1 cellular context compared by ENCODE assay signal in the genomic region with DNA sequence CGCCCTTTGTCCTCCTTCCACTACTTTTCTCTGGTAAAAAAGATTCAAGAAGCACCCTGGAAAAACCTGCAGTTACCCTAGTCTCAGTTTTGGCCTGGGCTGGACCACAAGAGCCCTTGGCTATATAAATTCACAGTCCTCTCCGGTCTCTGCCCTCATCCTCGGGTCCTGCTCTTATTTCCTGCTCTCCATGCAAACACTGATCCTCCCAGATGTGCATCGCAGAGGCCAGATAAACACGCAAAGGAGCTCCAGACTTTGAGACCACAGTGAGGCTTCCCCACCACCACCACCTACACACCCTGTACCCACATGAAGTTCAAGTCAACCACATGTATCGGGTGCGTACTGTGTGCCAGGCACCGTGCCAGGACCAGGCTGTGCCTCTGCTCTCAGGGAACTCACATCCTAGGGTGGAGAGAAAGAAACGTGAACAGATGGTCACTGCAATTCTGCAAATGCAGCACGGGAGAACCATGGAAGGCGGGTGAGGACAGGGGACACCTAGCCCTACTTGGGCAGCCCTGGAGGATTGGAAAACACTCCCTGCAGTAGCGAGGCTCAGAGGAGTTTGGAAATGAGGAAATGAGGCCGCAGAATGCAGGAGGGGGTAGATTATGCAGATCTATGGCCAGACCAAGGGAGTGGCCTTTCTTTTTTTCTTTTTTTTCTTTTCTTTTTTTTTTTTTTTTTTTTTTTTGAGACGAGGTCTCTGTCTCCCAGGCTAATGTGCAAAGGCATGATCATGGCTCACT.
TF ChIP-seq lines count a peak whose summit lies in the region.

No MANE protein-coding gene starts in this region.

TF ChIP-seq in SK-N-SH, 30 proteins besides CTCF, POLR2A, EP300 and RAD21 (continued from another document):
- TF ChIP-seq, protein P1, sequence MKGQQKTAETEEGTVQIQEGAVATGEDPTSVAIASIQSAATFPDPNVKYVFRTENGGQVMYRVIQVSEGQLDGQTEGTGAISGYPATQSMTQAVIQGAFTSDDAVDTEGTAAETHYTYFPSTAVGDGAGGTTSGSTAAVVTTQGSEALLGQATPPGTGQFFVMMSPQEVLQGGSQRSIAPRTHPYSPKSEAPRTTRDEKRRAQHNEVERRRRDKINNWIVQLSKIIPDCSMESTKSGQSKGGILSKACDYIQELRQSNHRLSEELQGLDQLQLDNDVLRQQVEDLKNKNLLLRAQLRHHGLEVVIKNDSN (IDR thresholded peaks at IDR 0.05; ENCODE audit: borderline replicate concordance, low read depth): no peak
- TF ChIP-seq TAF1 (IDR thresholded peaks at IDR 0.05; ENCODE audit: borderline replicate concordance, low read depth, low read length) (0 out of 2 replicates have a peak, but pooled peaks have one; percentile 20), GATA2 (CRISPR knock-in tag; IDR thresholded peaks at IDR 0.05) (no peak), YY1 (IDR thresholded peaks at IDR 0.05; ENCODE audit: low read depth) (no peak)
